Comparison of ENCODE assay signal across 13 cellular contexts in genomic region chr9:2414465-2414864, GRCh38.
"Had no signal": no experiment of that assay in that cellular context is flagged by ENCODE, and none has a peak within 500 bp of the region (broad histone marks: within the 10 kb centered on the region; RNA-seq: fewer than 3 reads in every experiment).

No MANE protein-coding gene starts in this region.

- H3K27me3 ChIP-seq: cardiac muscle cell, gastroesophageal sphincter had no signal

- H3K4me3 ChIP-seq: cardiac muscle cell, coronary artery, gastroesophageal sphincter, lower lobe of right lung, thoracic aorta had no signal

- H3K27ac ChIP-seq: cardiac muscle cell, coronary artery, gastroesophageal sphincter, lower lobe of right lung, thoracic aorta had no signal

- DNase-seq: activated naive CD4-positive, alpha-beta T cell treated with anti-CD3 and anti-CD28 coated beads, Interleukin-2, amount 50 U/mL, for 16 hours; amniotic stem cell; effector CD4-positive, alpha-beta T cell; lower lobe of right lung; naive thymus-derived CD4-positive, alpha-beta T cell; stimulated activated CD4-positive, alpha-beta T cell treated with anti-CD3 and anti-CD28 coated beads, Interleukin-12 subunit alpha, Interleukin-12 subunit beta, amount 100 ng/mL, for 4 hours; stimulated activated CD4-positive, alpha-beta T cell treated with anti-CD3 and anti-CD28 coated beads, Interleukin-4, amount 100 ng/mL, for 1 hour; stimulated activated CD8-positive, alpha-beta memory T cell treated with anti-CD3 and anti-CD28 coated beads, Interleukin-4, amount 100 ng/mL, for 48 hours had no signal

- H3K36me3 ChIP-seq: cardiac muscle cell, gastroesophageal sphincter, lower lobe of right lung, thoracic aorta had no signal

- ATAC-seq: gastroesophageal sphincter; lower lobe of right lung; naive thymus-derived CD4-positive, alpha-beta T cell; sciatic nerve had no signal

- H3K9me3 ChIP-seq: gastroesophageal sphincter, lower lobe of right lung, thoracic aorta had no signal

- H3K4me1 ChIP-seq: gastroesophageal sphincter, lower lobe of right lung had no signal
